ENCODE assay signal across 10 cellular contexts in genomic region chr1:230073371-230074035, GRCh38. TPM values are rescaled to one million over a fixed set of nuclear protein-coding genes. Genes with fewer than 3 reads are reported as not detected.
DNase-seq lines count a peak whose midpoint lies in the region.
"Had no signal": no experiment of that assay in that cellular context is flagged by ENCODE, and none has a peak within 500 bp of the region (broad histone marks: within the 10 kb centered on the region; RNA-seq: fewer than 3 reads in every experiment).

No MANE protein-coding gene starts in this region.

- H3K36me3 ChIP-seq in subcutaneous abdominal adipose tissue (ENCODE audit: control insufficient read depth in 5 of 5, insufficient read depth in 5 of 5, low read length in 5 of 5), result peaks cover 0 to 3% (median 0%) of the 10 kb centered on the region in 5 donors

- no peak overlapping the region for H3K4me3 ChIP-seq in subcutaneous abdominal adipose tissue (ENCODE audit: low read depth in 1 of 5, low read length in 5 of 5)

- intact Hi-C loops in activated T-helper 1 cell treated with anti-CD3 and anti-CD28 coated beads, Interleukin-12 subunit alpha, Interleukin-12 subunit beta, Interleukin-2, Interleukin-4 antibody, amounts not matched to agents 30 ng/mL and 10 ng/mL and 1 ng/mL, durations not matched to agents 14 hours and 24 hours and 36 hours (cut with micrococcal nuclease), result no loop called here

- H3K4me1 ChIP-seq in subcutaneous abdominal adipose tissue (ENCODE audit: control insufficient read depth in 5 of 5, insufficient read depth in 5 of 5, low read length in 5 of 5), result peaks cover 5 to 37% (median 37%) of the 10 kb centered on the region in 5 donors

- H3K27ac Mint-ChIP-seq in activated naive CD4-positive, alpha-beta T cell treated with anti-CD3 and anti-CD28 coated beads, Interleukin-2, amount 50 U/mL, for 24 hours, result peak overlapping the region; percentile 8
- H3K27ac Mint-ChIP-seq in activated T-helper 1 cell treated with anti-CD3 and anti-CD28 coated beads, Interleukin-12 subunit alpha, Interleukin-12 subunit beta, Interleukin-2, Interleukin-4 antibody, amounts not matched to agents 30 ng/mL and 10 ng/mL and 1 ng/mL, durations not matched to agents 14 hours and 24 hours and 36 hours, result peak overlapping the region; percentile 5

- peak overlapping the region in 1 of 5 donors; percentile 38 for H3K9ac ChIP-seq in subcutaneous abdominal adipose tissue (ENCODE audit: low read length in 5 of 5)

- H3K27ac ChIP-seq in subcutaneous abdominal adipose tissue (ENCODE audit: low read depth, low read length), result peak overlapping the region; percentile 37

- no peak for DNase-seq in activated naive CD4-positive, alpha-beta T cell treated with Interleukin-2 at 50 U/mL for 16 hours
- no peak for DNase-seq in activated T-helper 1 cell treated with anti-CD3 and anti-CD28 coated beads, Interleukin-12 subunit alpha, Interleukin-12 subunit beta, Interleukin-2, Interleukin-4 antibody, amounts not matched to agents 30 ng/mL and 10 ng/mL and 1 ng/mL, durations not matched to agents 14 hours and 24 hours and 36 hours (ENCODE audit: low spot score)
- peak; percentile 59 for DNase-seq in globus pallidus (ENCODE audit: low spot score)
- no peak for DNase-seq in KBM-7
- no peak for DNase-seq in SW480 (ENCODE audit: low spot score)
- DNase-seq in NCI-H1105 (lab: John Stamatoyannopoulos, UW), result no peak
- DNase-seq: NCI-H2081 treated with DMSO at 0.1 percent for 48 hours; stimulated activated CD4-positive, alpha-beta T cell treated with anti-CD3 and anti-CD28 coated beads, Interleukin-4, amount 100 ng/mL, for 24 hours had no signal

- peaks cover 6% of the 10 kb centered on the region for H3K36me3 Mint-ChIP-seq in activated naive CD4-positive, alpha-beta T cell treated with anti-CD3 and anti-CD28 coated beads, Interleukin-2, amount 50 U/mL, for 24 hours
- H3K36me3 Mint-ChIP-seq in activated T-helper 1 cell treated with anti-CD3 and anti-CD28 coated beads, Interleukin-12 subunit alpha, Interleukin-12 subunit beta, Interleukin-2, Interleukin-4 antibody, amounts not matched to agents 30 ng/mL and 10 ng/mL and 1 ng/mL, durations not matched to agents 14 hours and 24 hours and 36 hours (ENCODE audit: low read depth), result peaks cover 29% of the 10 kb centered on the region

- no peaks in the 10 kb centered on the region for H3K27me3 Mint-ChIP-seq in activated naive CD4-positive, alpha-beta T cell treated with anti-CD3 and anti-CD28 coated beads, Interleukin-2, amount 50 U/mL, for 24 hours
- no peaks in the 10 kb centered on the region for H3K27me3 Mint-ChIP-seq in activated T-helper 1 cell treated with anti-CD3 and anti-CD28 coated beads, Interleukin-12 subunit alpha, Interleukin-12 subunit beta, Interleukin-2, Interleukin-4 antibody, amounts not matched to agents 30 ng/mL and 10 ng/mL and 1 ng/mL, durations not matched to agents 14 hours and 24 hours and 36 hours (ENCODE audit: insufficient read depth)

- no peaks in the 10 kb centered on the region for H3K9me3 Mint-ChIP-seq in activated naive CD4-positive, alpha-beta T cell treated with anti-CD3 and anti-CD28 coated beads, Interleukin-2, amount 50 U/mL, for 24 hours
- H3K9me3 Mint-ChIP-seq in activated T-helper 1 cell treated with anti-CD3 and anti-CD28 coated beads, Interleukin-12 subunit alpha, Interleukin-12 subunit beta, Interleukin-2, Interleukin-4 antibody, amounts not matched to agents 30 ng/mL and 10 ng/mL and 1 ng/mL, durations not matched to agents 14 hours and 24 hours and 36 hours, result no peaks in the 10 kb centered on the region

- no peak overlapping the region for H3K4me3 Mint-ChIP-seq in activated naive CD4-positive, alpha-beta T cell treated with anti-CD3 and anti-CD28 coated beads, Interleukin-2, amount 50 U/mL, for 24 hours
- no peak overlapping the region for H3K4me3 Mint-ChIP-seq in activated T-helper 1 cell treated with anti-CD3 and anti-CD28 coated beads, Interleukin-12 subunit alpha, Interleukin-12 subunit beta, Interleukin-2, Interleukin-4 antibody, amounts not matched to agents 30 ng/mL and 10 ng/mL and 1 ng/mL, durations not matched to agents 14 hours and 24 hours and 36 hours

- no peaks in the 10 kb centered on the region for H3K9me3 ChIP-seq in subcutaneous abdominal adipose tissue (ENCODE audit: control insufficient read depth in 5 of 5, low read length in 5 of 5)

- no peaks in the 10 kb centered on the region for H3K27me3 ChIP-seq in subcutaneous abdominal adipose tissue (ENCODE audit: control insufficient read depth in 5 of 5, insufficient read depth in 4 of 5, low read length in 5 of 5)

- in situ Hi-C loops in KBM-7 (cut with MboI; ENCODE audit: low pct_unique_long_range_greater_than_20kb, low sequenced_read_pairs), result no loop called here

- peaks cover 73% of the 10 kb centered on the region for H3K4me1 Mint-ChIP-seq in activated naive CD4-positive, alpha-beta T cell treated with anti-CD3 and anti-CD28 coated beads, Interleukin-2, amount 50 U/mL, for 24 hours
- H3K4me1 Mint-ChIP-seq in activated T-helper 1 cell treated with anti-CD3 and anti-CD28 coated beads, Interleukin-12 subunit alpha, Interleukin-12 subunit beta, Interleukin-2, Interleukin-4 antibody, amounts not matched to agents 30 ng/mL and 10 ng/mL and 1 ng/mL, durations not matched to agents 14 hours and 24 hours and 36 hours (ENCODE audit: low read depth), result peaks cover 75% of the 10 kb centered on the region

RNA-seq across cellular contexts. Expression of gene GALNT2, which starts 6.5 kb away (rescaled TPM):
- 67.6 and 67.9 TPM in 2 replicates for total RNA-seq in activated T-helper 1 cell treated with anti-CD3 and anti-CD28 coated beads, Interleukin-12 subunit alpha, Interleukin-12 subunit beta, Interleukin-2, Interleukin-4 antibody, amounts not matched to agents 30 ng/mL and 10 ng/mL and 1 ng/mL, durations not matched to agents 14 hours and 24 hours and 36 hours
